In the genomic region with DNA sequence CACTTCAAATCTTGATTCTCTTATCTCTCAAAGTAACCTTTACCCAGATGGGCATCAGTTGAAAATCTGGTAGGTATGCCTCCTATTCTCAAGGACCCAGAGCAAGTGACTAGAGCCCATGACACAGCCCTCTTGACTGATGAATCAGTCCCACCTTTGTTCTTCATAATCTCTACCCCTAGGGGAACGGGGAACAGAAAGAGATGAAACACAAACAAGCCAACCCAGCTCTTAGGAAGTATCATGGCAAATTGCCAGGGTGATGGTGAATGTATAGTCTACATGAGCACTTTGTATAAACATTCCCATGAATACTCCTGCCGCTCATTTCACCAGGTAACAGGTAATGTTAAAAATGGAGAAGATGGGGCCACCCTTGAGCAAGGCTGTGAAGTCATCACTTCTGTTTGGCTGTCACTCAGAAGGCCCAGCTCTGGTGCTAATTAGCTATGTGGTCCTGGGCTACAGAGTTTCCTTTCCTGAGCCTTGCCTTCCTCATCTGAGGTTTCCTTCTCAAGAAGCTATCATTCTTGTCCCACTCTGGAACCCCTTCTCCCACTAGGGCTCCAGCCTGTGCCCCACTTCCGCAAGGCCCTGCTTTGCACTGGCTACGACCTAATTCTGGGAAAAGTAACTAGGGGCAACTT, we compare ENCODE assay signal across 15 cellular contexts.
"Had no signal": no experiment of that assay in that cellular context is flagged by ENCODE, and none has a peak within 500 bp of the region (broad histone marks: within the 10 kb centered on the region; RNA-seq: fewer than 3 reads in every experiment).

No MANE protein-coding gene starts in this region.

- H3K27me3 ChIP-seq: brain microvascular endothelial cell, testis, uterus had no signal

- H3K4me1 ChIP-seq: testis, uterus had no signal

- DNase-seq: activated CD4-positive, alpha-beta T cell treated with anti-CD3 and anti-CD28 coated beads, Interleukin-2, amount 50 U/mL, for 4 hours; activated CD4-positive, CD25-positive, alpha-beta regulatory T cell treated with anti-CD3 and anti-CD28 coated beads, Interleukin-2, amount 50 U/mL, for 72 hours; activated effector memory CD4-positive, alpha-beta T cell treated with anti-CD3 and anti-CD28 coated beads, Interleukin-2, amount 50 U/mL, for 16 hours; activated T-cell treated with anti-CD3 and anti-CD28 coated beads, Interleukin-2, amount 50 U/mL, for 4 hours; amygdala; brain microvascular endothelial cell; cerebellar nuclear complex; foreskin melanocyte; left ventricle myocardium superior; mesendoderm; stimulated activated CD4-positive, alpha-beta T cell treated with anti-CD3 and anti-CD28 coated beads, Interleukin-15, amount 100 ng/mL, for 24 hours; stimulated activated CD4-positive, alpha-beta T cell treated with anti-CD3 and anti-CD28 coated beads, Interleukin-4, amount 100 ng/mL, for 24 hours; stimulated activated naive CD8-positive, alpha-beta T cell treated with anti-CD3 and anti-CD28 coated beads, Interleukin-15, amount 100 ng/mL, for 72 hours; testis; uterus had no signal

- ATAC-seq: activated T-cell treated with anti-CD3 and anti-CD28 coated beads, Interleukin-2, amount 50 U/mL, for 4 hours; left ventricle myocardium superior; stimulated activated naive CD8-positive, alpha-beta T cell treated with anti-CD3 and anti-CD28 coated beads, Interleukin-15, amount 100 ng/mL, for 72 hours had no signal

- H3K27ac ChIP-seq: brain microvascular endothelial cell, testis, uterus had no signal
